Comparison of ENCODE assay signal across 18 cellular contexts in genomic region chr9:75064307-75065025, GRCh38. TPM values are rescaled to one million over a fixed set of nuclear protein-coding genes. Genes with fewer than 3 reads are reported as not detected.
DNase-seq lines count a peak whose midpoint lies in the region; ATAC-seq, FAIRE-seq and TF ChIP-seq lines count a peak whose summit lies in the region.
"Had no signal": no experiment of that assay in that cellular context is flagged by ENCODE, and none has a peak within 500 bp of the region (broad histone marks: within the 10 kb centered on the region; RNA-seq: fewer than 3 reads in every experiment).

No MANE protein-coding gene starts in this region.

- TF ChIP-seq CTCF in AG09319 (IDR thresholded peaks at IDR 0.05; ENCODE audit: low read depth, low read length) (peak; percentile 11), cardiac fibroblast (IDR thresholded peaks at IDR 0.05; ENCODE audit: low read depth, low read length) (no peak), keratinocyte (optimal IDR thresholded peaks at IDR 0.05 in 1 of 3, IDR thresholded peaks at IDR 0.05 in 1 of 3, conservative IDR thresholded peaks at IDR 0.05 in 1 of 3; ENCODE audit: extremely low read depth in 1 of 3, insufficient read depth in 2 of 3, low read length in 3 of 3) (no peak), endothelial cell (IDR thresholded peaks at IDR 0.05; ENCODE audit: unreplicated experiment) (no peak)

- peaks cover 1% of the 10 kb centered on the region for H3K27me3 Mint-ChIP-seq in endothelial cell (ENCODE audit: unreplicated experiment)

- H3K9me3 ChIP-seq in keratinocyte (ENCODE audit: control insufficient read depth, low read depth, low read length), result no peaks in the 10 kb centered on the region
- H3K9me3 ChIP-seq: BE2C, esophagus squamous epithelium had no signal

- no peak for ATAC-seq in HG02571 (IDR thresholded peaks at IDR 0.05; ENCODE audit: unreplicated experiment)
- ATAC-seq: WTC11 had no signal

- H3K36me3 Mint-ChIP-seq in endothelial cell (ENCODE audit: low read depth, unreplicated experiment), result peaks cover 34% of the 10 kb centered on the region
- H3K36me3 Mint-ChIP-seq: WTC11 had no signal

- no peaks in the 10 kb centered on the region for H3K4me1 Mint-ChIP-seq in endothelial cell (ENCODE audit: unreplicated experiment)
- H3K4me1 Mint-ChIP-seq: neural crest cell had no signal

- H3K4me3 Mint-ChIP-seq in endothelial cell (ENCODE audit: unreplicated experiment), result no peak overlapping the region
- H3K4me3 Mint-ChIP-seq: neural crest cell, WTC11 had no signal

- no peaks in the 10 kb centered on the region for H3K27me3 ChIP-seq in keratinocyte (ENCODE audit: control insufficient read depth, extremely low read depth, insufficient read depth, low read length)
- H3K27me3 ChIP-seq: BE2C, cardiac muscle cell, esophagus squamous epithelium had no signal

- H3K4me1 ChIP-seq in keratinocyte (ENCODE audit: control insufficient read depth, extremely low read depth, insufficient read depth, low read length), result peaks cover 13% of the 10 kb centered on the region
- H3K4me1 ChIP-seq: BE2C had no signal

- peaks cover 2 to 5% of the 10 kb centered on the region in 2 experiments for H3K36me3 ChIP-seq in keratinocyte (ENCODE audit: control insufficient read depth in 2 of 2, extremely low read depth in 1 of 2, insufficient read depth in 2 of 2, low read length in 2 of 2)
- H3K36me3 ChIP-seq: BE2C had no signal

- peak overlapping the region; percentile 6 for H3K4me2 ChIP-seq in keratinocyte (ENCODE audit: control insufficient read depth, extremely low read depth, insufficient read depth, low read depth, low read length)

- DNase-seq in AG09319 (ENCODE audit: extremely low read depth, low read depth) (peak; percentile 16), HT1080 (ENCODE audit: low read depth) (peak; percentile 39), cardiac fibroblast (ENCODE audit: low read depth in 2 of 2) (peak; percentile 53 to 57), keratinocyte (ENCODE audit: low read depth, low spot score) (no peak), endothelial cell (ENCODE audit: low spot score) (no peak), NOMO-1 treated with dmso at 0.1 percent for 144 hours (lab: John Stamatoyannopoulos, UW; ENCODE audit: unreplicated experiment) (no peak), NCI-H1105 (lab: John Stamatoyannopoulos, UW) (no peak)
- DNase-seq: activated T-cell treated with anti-CD3 and anti-CD28 coated beads, Interleukin-2, amount 50 U/mL, for 1 hour; BE2C; esophagus squamous epithelium; NCI-H510A treated with DMSO at 0.1 percent for 48 hours; stimulated activated CD8-positive, alpha-beta memory T cell treated with anti-CD3 and anti-CD28 coated beads, Interleukin-4, amount 100 ng/mL, for 48 hours had no signal

- H3K27ac Mint-ChIP-seq in endothelial cell (ENCODE audit: unreplicated experiment), result no peak overlapping the region
- H3K27ac Mint-ChIP-seq: WTC11 had no signal

- H3K9me3 Mint-ChIP-seq in endothelial cell (ENCODE audit: unreplicated experiment), result peaks cover under 1% of the 10 kb centered on the region
- H3K9me3 Mint-ChIP-seq: neural crest cell had no signal

- no peak for FAIRE-seq in keratinocyte (lab: Jason Lieb, UNC)
- FAIRE-seq: G401.6, urothelium cell line had no signal

- no peak overlapping the region for H2AFZ ChIP-seq in keratinocyte (ENCODE audit: control insufficient read depth, low read length)

- no peaks in the 10 kb centered on the region for H3K9me1 ChIP-seq in keratinocyte (ENCODE audit: control insufficient read depth, extremely low read depth, insufficient read depth, low read length)

- no peaks in the 10 kb centered on the region for H4K20me1 ChIP-seq in keratinocyte (ENCODE audit: control insufficient read depth, extremely low read depth, insufficient read depth, low read length)

- H3K4me3 ChIP-seq in cardiac fibroblast (replicated peaks in 1 of 2; ENCODE audit: low read depth in 2 of 2, low read length in 2 of 2) (no peak overlapping the region), keratinocyte (ENCODE audit: control insufficient read depth in 2 of 3, extremely low read depth in 1 of 3, insufficient read depth in 2 of 3, low read depth in 1 of 3, low read length in 3 of 3) (no peak overlapping the region)
- H3K4me3 ChIP-seq: cardiac muscle cell, esophagus squamous epithelium had no signal

- no peaks in the 10 kb centered on the region for H3K79me2 ChIP-seq in keratinocyte (ENCODE audit: control insufficient read depth, insufficient read depth, low read length)

- H3K9ac ChIP-seq in keratinocyte (ENCODE audit: control insufficient read depth, extremely low read depth, insufficient read depth, low read length), result no peak overlapping the region

- dilution Hi-C loops in keratinocyte (cut with MboI; ENCODE audit: extremely low pct_ligation_motif_present, low sequenced_read_pairs), result no loop called here

- H3K27ac ChIP-seq in keratinocyte (ENCODE audit: control insufficient read depth, insufficient read depth, low read length), result no peak overlapping the region
- H3K27ac ChIP-seq: cardiac muscle cell, esophagus squamous epithelium had no signal

RNA-seq across cellular contexts. Expression of gene NMRK1, which starts 23.5 kb away (rescaled TPM):
- total RNA-seq in HT1080 (2014; rRNA removed; shearing (Covaris generic)), result 6.7 and 8.0 TPM in 2 replicates
- 9.2 and 10.6 TPM in 2 replicates for polyA plus RNA-seq in HT1080 (2015; cell fraction: cytosol; rRNA removed)
- 14.2 and 23.7 TPM in 2 replicates for polyA plus RNA-seq in HT1080 (2015; cell fraction: nucleus; rRNA removed)
- 14.0 to 30.1 TPM (median 24.7 TPM) in 3 replicates for polyA plus RNA-seq in keratinocyte
- 23.8 TPM for polyA plus RNA-seq in keratinocyte (2011; ENCODE audit: low read depth)
- polyA plus RNA-seq in keratinocyte (2011; cell fraction: cytosol; rRNA removed), result 15.0 and 26.5 TPM in 2 replicates
- polyA plus RNA-seq in keratinocyte (2011; cell fraction: nucleus; rRNA removed), result 29.7 and 34.9 TPM in 2 replicates
- 17.2 and 31.2 TPM in 2 replicates for polyA plus RNA-seq in keratinocyte (2012; ENCODE audit: low replicate concordance)
- polyA minus RNA-seq in keratinocyte, result 2.8 to 7.6 TPM (median 6.7 TPM) in 3 replicates
- 8.6 TPM for polyA minus RNA-seq in keratinocyte (2011; cell fraction: cytosol; rRNA and poly(A)+ RNA removed)
- 8.3 and 11.0 TPM in 2 replicates for polyA minus RNA-seq in keratinocyte (2011; cell fraction: nucleus; rRNA and poly(A)+ RNA removed)
- 58.2 TPM for total RNA-seq in endothelial cell (ENCODE audit: unreplicated experiment)

RNA-seq across cellular contexts. Expression of gene OSTF1, which starts 23.8 kb away (rescaled TPM):
- total RNA-seq in HT1080 (2014; rRNA removed; shearing (Covaris generic)), result 24.3 and 28.2 TPM in 2 replicates
- 21.6 and 23.0 TPM in 2 replicates for polyA plus RNA-seq in HT1080 (2015; cell fraction: cytosol; rRNA removed)
- polyA plus RNA-seq in HT1080 (2015; cell fraction: nucleus; rRNA removed), result 10.7 and 12.4 TPM in 2 replicates
- polyA plus RNA-seq in keratinocyte, result 32.2 to 39.2 TPM (median 33.1 TPM) in 3 replicates
- polyA plus RNA-seq in keratinocyte (2011; ENCODE audit: low read depth), result 160 TPM
- 29.1 and 38.2 TPM in 2 replicates for polyA plus RNA-seq in keratinocyte (2011; cell fraction: cytosol; rRNA removed)
- polyA plus RNA-seq in keratinocyte (2011; cell fraction: nucleus; rRNA removed), result 15.6 and 19.1 TPM in 2 replicates
- polyA plus RNA-seq in keratinocyte (2012; ENCODE audit: low replicate concordance), result 55.0 and 65.5 TPM in 2 replicates
- polyA minus RNA-seq in keratinocyte, result 11.9 to 83.8 TPM (median 52.3 TPM) in 3 replicates
- 44.9 TPM for polyA minus RNA-seq in keratinocyte (2011; cell fraction: cytosol; rRNA and poly(A)+ RNA removed)
- 14.4 and 28.3 TPM in 2 replicates for polyA minus RNA-seq in keratinocyte (2011; cell fraction: nucleus; rRNA and poly(A)+ RNA removed)
- total RNA-seq in endothelial cell (ENCODE audit: unreplicated experiment), result 51.4 TPM

RNA-seq across cellular contexts. Expression of gene CARNMT1, which starts 36.4 kb away (rescaled TPM):
- 14.8 and 18.8 TPM in 2 replicates for total RNA-seq in HT1080 (2014; rRNA removed; shearing (Covaris generic))
- polyA plus RNA-seq in HT1080 (2015; cell fraction: cytosol; rRNA removed), result 29.1 and 29.7 TPM in 2 replicates
- 13.1 and 18.4 TPM in 2 replicates for polyA plus RNA-seq in HT1080 (2015; cell fraction: nucleus; rRNA removed)
- polyA plus RNA-seq in keratinocyte, result 7.8 to 15.3 TPM (median 10.2 TPM) in 3 replicates
- 10.8 TPM for polyA plus RNA-seq in keratinocyte (2011; ENCODE audit: low read depth)
- 9.5 and 15.2 TPM in 2 replicates for polyA plus RNA-seq in keratinocyte (2011; cell fraction: cytosol; rRNA removed)
- 6.7 and 11.3 TPM in 2 replicates for polyA plus RNA-seq in keratinocyte (2011; cell fraction: nucleus; rRNA removed)
- 7.4 and 12.4 TPM in 2 replicates for polyA plus RNA-seq in keratinocyte (2012; ENCODE audit: low replicate concordance)
- polyA minus RNA-seq in keratinocyte, result 3.3 to 12.4 TPM (median 4.4 TPM) in 3 replicates
- 11.3 TPM for polyA minus RNA-seq in keratinocyte (2011; cell fraction: cytosol; rRNA and poly(A)+ RNA removed)
- polyA minus RNA-seq in keratinocyte (2011; cell fraction: nucleus; rRNA and poly(A)+ RNA removed), result 8.0 and 13.0 TPM in 2 replicates
- 17.4 TPM for total RNA-seq in endothelial cell (ENCODE audit: unreplicated experiment)

Comparison
In these comparisons a context has a peak if more than half of its experiments do, and no peak if none do; other contexts are left out.
1. DNase-seq: peak in AG09319 (single experiment), HT1080 (single experiment) and cardiac fibroblast (2 of 2); none in keratinocyte (single experiment), endothelial cell (single experiment), NOMO-1 treated with dmso at 0.1 percent for 144 hours (single experiment) and NCI-H1105 (single experiment).